In genomic region chr11:46356911-46357482, GRCh38 we compare ENCODE assay signal across 10 cellular contexts. TPM values are rescaled to one million over a fixed set of nuclear protein-coding genes. Genes with fewer than 3 reads are reported as not detected.
DNase-seq lines count a peak whose midpoint lies in the region; ATAC-seq and TF ChIP-seq lines count a peak whose summit lies in the region.
"Had no signal": no experiment of that assay in that cellular context is flagged by ENCODE, and none has a peak within 500 bp of the region (broad histone marks: within the 10 kb centered on the region; RNA-seq: fewer than 3 reads in every experiment).

No MANE protein-coding gene starts in this region.

- peaks cover 91% of the 10 kb centered on the region for H3K79me2 ChIP-seq in mammary epithelial cell (ENCODE audit: insufficient read depth, low read length)

- TSS peak; percentile 40 for BruUV-seq in mammary epithelial cell (replicated peaks; lab: Mats Ljungman, UMichigan)

- H4K20me1 ChIP-seq in mammary epithelial cell (ENCODE audit: insufficient read depth, low read length) = no peaks in the 10 kb centered on the region

- H3K27ac Mint-ChIP-seq in CD8-positive, alpha-beta memory T cell = peak overlapping the region; percentile 49 to 91 (median 60)
- peak overlapping the region; percentile 74 to 84 for H3K27ac Mint-ChIP-seq in natural killer cell treated with Interleukin-12 subunit alpha and Interleukin-12 subunit beta and Interleukin-15 and Interleukin-18, amount 100 ng/mL, for 72 hours
- H3K27ac Mint-ChIP-seq in stimulated activated memory B cell treated with anti-CD40 and anti-IgM and Interleukin-4, amounts not matched to agents 10 μg/mL and 1 μg/mL and 100 μg/mL, for 72 hours = no peak overlapping the region
- H3K27ac Mint-ChIP-seq: activated B cell treated with CpG ODN at 0.5 μM for 24 hours had no signal

- H2AFZ ChIP-seq in mammary epithelial cell (ENCODE audit: low read depth, low read length) = peak overlapping the region; percentile 53

- peak overlapping the region; percentile 9 for H3K27ac ChIP-seq in CD8-positive, alpha-beta memory T cell (ENCODE audit: low read depth, low read length)
- peak overlapping the region; percentile 62 for H3K27ac ChIP-seq in mammary epithelial cell (ENCODE audit: insufficient read depth, low read depth, low read length)

- H3K9ac ChIP-seq in mammary epithelial cell (ENCODE audit: insufficient read depth, low read length) = no peak overlapping the region

- peak overlapping the region in 6 of 7 donors; percentile 1 to 66 (median 15) for H3K4me3 Mint-ChIP-seq in CD8-positive, alpha-beta memory T cell
- H3K4me3 Mint-ChIP-seq in natural killer cell treated with Interleukin-12 subunit alpha and Interleukin-12 subunit beta and Interleukin-15 and Interleukin-18, amount 100 ng/mL, for 72 hours = peak overlapping the region; percentile 48
- H3K4me3 Mint-ChIP-seq in stimulated activated memory B cell treated with anti-CD40 and anti-IgM and Interleukin-4, amounts not matched to agents 10 μg/mL and 1 μg/mL and 100 μg/mL, for 72 hours = no peak overlapping the region
- H3K4me3 Mint-ChIP-seq: activated B cell treated with CpG ODN at 0.5 μM for 24 hours had no signal

- in situ Hi-C loops in mammary epithelial cell (cut with MboI; ENCODE audit: low sequenced_read_pairs in 2 of 2) = no loop called here

- no peaks in the 10 kb centered on the region for H3K27me3 Mint-ChIP-seq in CD8-positive, alpha-beta memory T cell
- no peaks in the 10 kb centered on the region for H3K27me3 Mint-ChIP-seq in natural killer cell treated with Interleukin-12 subunit alpha and Interleukin-12 subunit beta and Interleukin-15 and Interleukin-18, amount 100 ng/mL, for 72 hours
- no peaks in the 10 kb centered on the region for H3K27me3 Mint-ChIP-seq in stimulated activated memory B cell treated with anti-CD40 and anti-IgM and Interleukin-4, amounts not matched to agents 10 μg/mL and 1 μg/mL and 100 μg/mL, for 72 hours
- H3K27me3 Mint-ChIP-seq: activated B cell treated with CpG ODN at 0.5 μM for 24 hours had no signal

- H3K9me3 ChIP-seq in CD8-positive, alpha-beta memory T cell (ENCODE audit: low read length) = no peaks in the 10 kb centered on the region
- no peaks in the 10 kb centered on the region for H3K9me3 ChIP-seq in mammary epithelial cell (replicated peaks; ENCODE audit: insufficient read depth, low read length)

- POLR2A ChIA-PET in CD8-positive, alpha-beta memory T cell (lab: Charles Lee) = interaction anchor here (1.1 kb wide), 1 partner anchor 23 kb away, joined by 3 read pairs; no protein-coding TSS in a partner anchor

- CTCF ChIA-PET in CD8-positive, alpha-beta memory T cell (lab: Charles Lee) = interaction anchor here (1.6 to 18.1 kb wide), 2 partner anchors 9 to 10 kb away, joined by 10 to 358 read pairs; partner anchors contain the start of gene DGKZ
- CTCF ChIA-PET in mammary epithelial cell (lab: Charles Lee; ENCODE audit: low non-redundant PET) = no interaction called here

- no peak for ATAC-seq in natural killer cell treated with Interleukin-12 subunit alpha and Interleukin-12 subunit beta and Interleukin-15 and Interleukin-18, amount 100 ng/mL, for 72 hours
- ATAC-seq in stimulated activated memory B cell treated with anti-CD40 and anti-IgM and Interleukin-4, amounts not matched to agents 10 μg/mL and 1 μg/mL and 100 μg/mL, for 72 hours = no peak
- no peak for ATAC-seq in GM19395 (IDR thresholded peaks at IDR 0.05; ENCODE audit: unreplicated experiment)

- peaks cover 0 to 31% (median 0%) of the 10 kb centered on the region in 3 donors for H3K36me3 Mint-ChIP-seq in CD8-positive, alpha-beta memory T cell
- H3K36me3 Mint-ChIP-seq in natural killer cell treated with Interleukin-12 subunit alpha and Interleukin-12 subunit beta and Interleukin-15 and Interleukin-18, amount 100 ng/mL, for 72 hours = no peaks in the 10 kb centered on the region
- peaks cover 20% of the 10 kb centered on the region for H3K36me3 Mint-ChIP-seq in stimulated activated memory B cell treated with anti-CD40 and anti-IgM and Interleukin-4, amounts not matched to agents 10 μg/mL and 1 μg/mL and 100 μg/mL, for 72 hours

- peaks cover 70% of the 10 kb centered on the region for H3K4me1 ChIP-seq in CD8-positive, alpha-beta memory T cell (ENCODE audit: insufficient read depth, low read length)
- H3K4me1 ChIP-seq in mammary epithelial cell (ENCODE audit: insufficient read depth, low read length) = peaks cover 60% of the 10 kb centered on the region

- no peak overlapping the region for H3K4me3 ChIP-seq in CD8-positive, alpha-beta memory T cell (ENCODE audit: low read length)
- H3K4me3 ChIP-seq in mammary epithelial cell (replicated peaks in 1 of 3; ENCODE audit: insufficient read depth in 1 of 3, low read depth in 2 of 3, low read length in 3 of 3) = peak overlapping the region in 1 of 3 experiments; percentile 41

- peak overlapping the region; percentile 84 for H3K4me2 ChIP-seq in mammary epithelial cell (ENCODE audit: insufficient read depth, low read depth, low read length)

- no peak for TF ChIP-seq CTCF in mammary epithelial cell (conservative IDR thresholded peaks at IDR 0.05 in 1 of 2, IDR thresholded peaks at IDR 0.05 in 1 of 2; ENCODE audit: extremely low read depth in 1 of 2, insufficient read depth in 1 of 2, low read depth in 1 of 2, low read length in 2 of 2)

- peaks cover 66 to 87% (median 81%) of the 10 kb centered on the region in 3 donors for H3K4me1 Mint-ChIP-seq in CD8-positive, alpha-beta memory T cell
- peaks cover 50 to 55% of the 10 kb centered on the region in 2 donors for H3K4me1 Mint-ChIP-seq in natural killer cell treated with Interleukin-12 subunit alpha and Interleukin-12 subunit beta and Interleukin-15 and Interleukin-18, amount 100 ng/mL, for 72 hours (ENCODE audit: low read depth in 2 of 2)
- peaks cover 48% of the 10 kb centered on the region for H3K4me1 Mint-ChIP-seq in stimulated activated memory B cell treated with anti-CD40 and anti-IgM and Interleukin-4, amounts not matched to agents 10 μg/mL and 1 μg/mL and 100 μg/mL, for 72 hours

- WGBS in mammary epithelial cell (ENCODE audit: low coverage, missing lambda C conversion rate) = 59% methylated on average over 7 of the region's 7 CpGs

- no peak for DNase-seq in CD8-positive, alpha-beta memory T cell
- peak; percentile 61 for DNase-seq in NOMO-1 treated with dmso at 0.1 percent for 144 hours (lab: John Stamatoyannopoulos, UW; ENCODE audit: unreplicated experiment)
- peak; percentile 82 for DNase-seq in mammary epithelial cell
- no peak for DNase-seq in natural killer cell treated with Interleukin-12 subunit alpha and Interleukin-12 subunit beta and Interleukin-15 and Interleukin-18, amount 100 ng/mL, for 72 hours (ENCODE audit: low spot score)
- no peak for DNase-seq in NCI-H2029 treated with DMSO at 0.1 percent for 48 hours (lab: John Stamatoyannopoulos, UW)
- DNase-seq in C1 segment of cervical spinal cord (lab: John Stamatoyannopoulos, UW) = no peak
- DNase-seq: activated B cell treated with CpG ODN at 0.5 μM for 24 hours, DND-41 had no signal

- H3K36me3 ChIP-seq in CD8-positive, alpha-beta memory T cell (ENCODE audit: insufficient read depth, low read length) = peaks cover 5% of the 10 kb centered on the region
- no peaks in the 10 kb centered on the region for H3K36me3 ChIP-seq in mammary epithelial cell (ENCODE audit: insufficient read depth, low read length)

- H3K27me3 ChIP-seq in CD8-positive, alpha-beta memory T cell (ENCODE audit: insufficient read depth, low read length, poor library complexity, severe bottlenecking) = no peaks in the 10 kb centered on the region
- no peaks in the 10 kb centered on the region for H3K27me3 ChIP-seq in mammary epithelial cell (ENCODE audit: insufficient read depth, low read length)

- intact Hi-C loops in mammary epithelial cell (cut with micrococcal nuclease) = no loop called here

- dilution Hi-C loops in mammary epithelial cell (cut with HindIII; ENCODE audit: low sequenced_read_pairs) = no loop called here

- H3K9me3 Mint-ChIP-seq in CD8-positive, alpha-beta memory T cell = no peaks in the 10 kb centered on the region
- no peaks in the 10 kb centered on the region for H3K9me3 Mint-ChIP-seq in natural killer cell treated with Interleukin-12 subunit alpha and Interleukin-12 subunit beta and Interleukin-15 and Interleukin-18, amount 100 ng/mL, for 72 hours
- no peaks in the 10 kb centered on the region for H3K9me3 Mint-ChIP-seq in stimulated activated memory B cell treated with anti-CD40 and anti-IgM and Interleukin-4, amounts not matched to agents 10 μg/mL and 1 μg/mL and 100 μg/mL, for 72 hours
- H3K9me3 Mint-ChIP-seq: activated B cell treated with CpG ODN at 0.5 μM for 24 hours had no signal

RNA-seq across cellular contexts. Expression of gene DGKZ, which starts 9.7 kb away (rescaled TPM):
- total RNA-seq in CD8-positive, alpha-beta memory T cell = 10 to 100 TPM; 85.8 to 87.2 TPM
- 87.4 TPM for polyA plus RNA-seq in CD8-positive, alpha-beta memory T cell
- 10 to 100 TPM; 80.7 to 83.6 TPM for total RNA-seq in mammary epithelial cell
- 71.3 TPM for polyA plus RNA-seq in mammary epithelial cell
- polyA minus RNA-seq in mammary epithelial cell = 90.3 TPM
- 100 to 1,000 TPM; 104 to 207 TPM for total RNA-seq in natural killer cell treated with Interleukin-12 subunit alpha and Interleukin-12 subunit beta and Interleukin-15 and Interleukin-18, amount 100 ng/mL, for 72 hours

RNA-seq across cellular contexts. Expression of gene MDK, which starts 24.5 kb away (rescaled TPM):
- total RNA-seq in CD8-positive, alpha-beta memory T cell = 1 to 10 TPM; 1.1 to 1.2 TPM
- 0.97 TPM for polyA plus RNA-seq in CD8-positive, alpha-beta memory T cell
- 1 to 10 TPM; 2.3 to 2.4 TPM for total RNA-seq in mammary epithelial cell
- 2.1 TPM for polyA plus RNA-seq in mammary epithelial cell
- polyA minus RNA-seq in mammary epithelial cell = not detected
- 1 to 10 TPM; 1.4 to 4.0 TPM for total RNA-seq in natural killer cell treated with Interleukin-12 subunit alpha and Interleukin-12 subunit beta and Interleukin-15 and Interleukin-18, amount 100 ng/mL, for 72 hours

RNA-seq across cellular contexts. Expression of gene CHRM4, which starts 34.6 kb away (rescaled TPM):
- not detected for total RNA-seq in CD8-positive, alpha-beta memory T cell
- polyA plus RNA-seq in CD8-positive, alpha-beta memory T cell = 0.63 TPM
- under 1 TPM in 1 of 2 donors, not detected in 1; 0.17 TPM for total RNA-seq in mammary epithelial cell
- polyA plus RNA-seq in mammary epithelial cell = 0.03 TPM
- not detected for polyA minus RNA-seq in mammary epithelial cell
- under 1 TPM; 0.75 to 0.81 TPM for total RNA-seq in natural killer cell treated with Interleukin-12 subunit alpha and Interleukin-12 subunit beta and Interleukin-15 and Interleukin-18, amount 100 ng/mL, for 72 hours

Comparison
In these comparisons a context has a peak if more than half of its experiments do, and no peak if none do; other contexts are left out.
1. DNase-seq: peak in NOMO-1 treated with dmso at 0.1 percent for 144 hours (single experiment) and mammary epithelial cell (single experiment); none in CD8-positive, alpha-beta memory T cell (0 of 5), natural killer cell treated with Interleukin-12 subunit alpha and Interleukin-12 subunit beta and Interleukin-15 and Interleukin-18, amount 100 ng/mL, for 72 hours (single experiment), NCI-H2029 treated with DMSO at 0.1 percent for 48 hours (single experiment) and C1 segment of cervical spinal cord (0 of 14).